ENCODE assay signal across 11 cellular contexts in genomic region chr9:89969156-89969566, GRCh38.
A peak's percentile ranks its signal among the peaks of the same experiment; 100 is the strongest.
DNase-seq lines count a peak whose midpoint lies in the region; ATAC-seq and TF ChIP-seq lines count a peak whose summit lies in the region.
"Had no signal": no experiment of that assay in that cellular context is flagged by ENCODE, and none has a peak within 500 bp of the region (broad histone marks: within the 10 kb centered on the region; RNA-seq: fewer than 3 reads in every experiment).

No MANE protein-coding gene starts in this region.

- H3K27ac ChIP-seq in psoas muscle (no peak overlapping the region), SJCRH30 (no peak overlapping the region)
- H3K27ac ChIP-seq: left ventricle myocardium inferior, SK-N-MC had no signal

- TF ChIP-seq CTCF in psoas muscle (IDR thresholded peaks at IDR 0.05), result no peak

- no peak overlapping the region for H3K4me3 ChIP-seq in psoas muscle
- no peak overlapping the region for H3K4me3 ChIP-seq in SJCRH30
- H3K4me3 ChIP-seq: left ventricle myocardium inferior, SK-N-MC had no signal

- peak; percentile 15 for DNase-seq in NCI-H1436 (lab: John Stamatoyannopoulos, UW)
- DNase-seq in NCI-H1436 treated with DMSO at 0.1 percent for 48 hours (lab: John Stamatoyannopoulos, UW), result no peak
- peak; percentile 45 for DNase-seq in activated naive CD4-positive, alpha-beta T cell treated with anti-CD3 and anti-CD28 coated beads, Interleukin-2, amount 50 U/mL, for 16 hours
- no peak for DNase-seq in psoas muscle
- no peak for DNase-seq in ACHN
- no peak for DNase-seq in SJCRH30
- DNase-seq in NCI-H226, result no peak
- DNase-seq: left ventricle myocardium inferior, posterior cingulate gyrus had no signal

- no peaks in the 10 kb centered on the region for H3K27me3 ChIP-seq in psoas muscle (ENCODE audit: insufficient read depth in 3 of 3, low read length in 2 of 3)
- H3K27me3 ChIP-seq in SJCRH30, result no peaks in the 10 kb centered on the region

- 19 to 28% (median 19%) methylated on average over 3 of the region's 3 CpGs for WGBS in psoas muscle, 3 donors

- H3K36me3 ChIP-seq in psoas muscle (ENCODE audit: insufficient read depth in 1 of 2, low read depth in 1 of 2), result no peaks in the 10 kb centered on the region
- H3K36me3 ChIP-seq in SJCRH30, result no peaks in the 10 kb centered on the region
- H3K36me3 ChIP-seq: left ventricle myocardium inferior had no signal

- intact Hi-C loops in psoas muscle (cut with DNase I), result no loop called here

- in situ Hi-C loops in ACHN (cut with HindIII; ENCODE audit: low pct_ligation_motif_present, low pct_unique_long_range_greater_than_20kb, low sequenced_read_pairs), result no loop called here

- H3K9me3 ChIP-seq in psoas muscle (no peaks in the 10 kb centered on the region), SJCRH30 (replicated peaks) (no peaks in the 10 kb centered on the region)
- H3K9me3 ChIP-seq: left ventricle myocardium inferior had no signal

- ATAC-seq in HG02885 (IDR thresholded peaks at IDR 0.05; ENCODE audit: poor library complexity, unreplicated experiment) (peak; percentile 59), psoas muscle (peak in 3 of 4 donors; percentile 61 to 95 (median 62))

- peaks cover 7% of the 10 kb centered on the region for H3K4me1 ChIP-seq in psoas muscle
- 0 out of 2 replicates have a peak, but pooled peaks cover 3% of the 10 kb centered on the region for H3K4me1 ChIP-seq in SJCRH30
- H3K4me1 ChIP-seq: left ventricle myocardium inferior had no signal

Comparison
In these comparisons a context has a peak if more than half of its experiments do, and no peak if none do; other contexts are left out.
1. DNase-seq: peak in NCI-H1436 (single experiment) and activated naive CD4-positive, alpha-beta T cell treated with anti-CD3 and anti-CD28 coated beads, Interleukin-2, amount 50 U/mL, for 16 hours (single experiment); none in NCI-H1436 treated with DMSO at 0.1 percent for 48 hours (single experiment), psoas muscle (0 of 2), ACHN (single experiment), SJCRH30 (0 of 2) and NCI-H226 (single experiment).